In genomic region chr11:134409552-134410429, GRCh38 we compare ENCODE assay signal across 24 cellular contexts. TPM values are rescaled to one million over a fixed set of nuclear protein-coding genes. Genes with fewer than 3 reads are reported as not detected.
DNase-seq lines count a peak whose midpoint lies in the region; ATAC-seq, FAIRE-seq and TF ChIP-seq lines count a peak whose summit lies in the region.
"Had no signal": no experiment of that assay in that cellular context is flagged by ENCODE, and none has a peak within 500 bp of the region (broad histone marks: within the 10 kb centered on the region; RNA-seq: fewer than 3 reads in every experiment).

No MANE protein-coding gene starts in this region.

- H4K8ac ChIP-seq in H9 (replicated peaks; ENCODE audit: insufficient read length, low read depth, low read length): no peak overlapping the region
- no peak overlapping the region for H4K8ac ChIP-seq in H1 (ENCODE audit: extremely low read depth, insufficient read depth, low read length)

- DNase-seq in H9: no peak
- DNase-seq in H1 (ENCODE audit: low read depth in 1 of 2, low spot score in 2 of 2): no peak
- DNase-seq in natural killer cell treated with Interleukin-12 subunit alpha and Interleukin-12 subunit beta and Interleukin-15 and Interleukin-18, amount 100 ng/mL, for 72 hours (ENCODE audit: low spot score): no peak
- DNase-seq in superior temporal gyrus (ENCODE audit: extremely low spot score): peak; percentile 61
- no peak for DNase-seq in GM10248 (ENCODE audit: extremely low spot score)
- no peak for DNase-seq in stimulated activated CD4-positive, alpha-beta T cell treated with anti-CD3 and anti-CD28 coated beads, Interleukin-2, amount 100 ng/mL, for 24 hours
- DNase-seq: activated CD8-positive, alpha-beta memory T cell treated with anti-CD3 and anti-CD28 coated beads, Interleukin-2, amount 50 U/mL, for 48 hours; activated effector memory CD4-positive, alpha-beta T cell treated with Interleukin-2 at 50 U/mL for 16 hours; adrenal gland; DMS79; MV-4-11; NCI-H187; NCI-H226; PC-9; SIG-M5; stimulated activated CD4-positive, alpha-beta T cell treated with anti-CD3 and anti-CD28 coated beads, Interleukin-15, amount 100 ng/mL, for 24 hours; T-helper 1 cell; thyroid gland had no signal

- H4K5ac ChIP-seq in H9 (ENCODE audit: insufficient read length, low read depth, low read length) (no peak overlapping the region), H1 (ENCODE audit: insufficient read length, low read depth, low read length) (no peak overlapping the region)

- no peak overlapping the region for H2BK15ac ChIP-seq in H9 (ENCODE audit: low read depth, low read length)
- H2BK15ac ChIP-seq in H1 (ENCODE audit: low read length): no peak overlapping the region; the same call in 1 of the 2 replicates

- no peak overlapping the region for H3T11ph ChIP-seq in H9 (ENCODE audit: low read length)

- no peak for TF ChIP-seq EP300 in H1 (IDR thresholded peaks at IDR 0.05; ENCODE audit: borderline replicate concordance in 1 of 2, low read depth in 2 of 2, low read length in 2 of 2)

- no peaks in the 10 kb centered on the region for H3K79me1 ChIP-seq in H9 (ENCODE audit: insufficient read depth, low read depth, low read length, poor library complexity, severe bottlenecking)
- peaks cover 14% of the 10 kb centered on the region for H3K79me1 ChIP-seq in H1 (ENCODE audit: low read depth, low read length)

- H2AK5ac ChIP-seq in H9 (ENCODE audit: insufficient read length, low read length) (no peak overlapping the region), H1 (ENCODE audit: low read depth, low read length) (no peak overlapping the region)

- TF ChIP-seq CTCF in H9 (conservative IDR thresholded peaks at IDR 0.05) (no peak), H1 (IDR thresholded peaks at IDR 0.05; ENCODE audit: control extremely low read depth in 1 of 3, insufficient read depth in 1 of 3, low read depth in 1 of 3, low read length in 3 of 3) (no peak), GM10248 (IDR thresholded peaks at IDR 0.05; ENCODE audit: control extremely low read depth, extremely low read depth, low read depth, missing control alignments) (no peak)

- no peak for FAIRE-seq in H1 (lab: Jason Lieb, UNC)

- H2BK5ac ChIP-seq in H9 (ENCODE audit: insufficient read length, low read length) (no peak overlapping the region), H1 (ENCODE audit: low read depth, low read length) (no peak overlapping the region)

- H3K18ac ChIP-seq in H9 (ENCODE audit: insufficient read length, low read depth, low read length) (no peak overlapping the region), H1 (ENCODE audit: extremely low read depth, low read length) (no peak overlapping the region)

- H3K4me3 ChIP-seq in H1 (ENCODE audit: extremely low read depth in 1 of 4, insufficient read depth in 2 of 4, low read depth in 3 of 4, low read length in 4 of 4): no peak overlapping the region
- H3K4me3 ChIP-seq: adrenal gland, cardiac muscle cell, esophagus muscularis mucosa, gastroesophageal sphincter, PC-9, right atrium auricular region, thyroid gland had no signal

- no peak overlapping the region; a peak in 1 of 7 replicates for H3K27ac Mint-ChIP-seq in H9
- no peak overlapping the region for H3K27ac Mint-ChIP-seq in natural killer cell treated with Interleukin-12 subunit alpha and Interleukin-12 subunit beta and Interleukin-15 and Interleukin-18, amount 100 ng/mL, for 72 hours

- no peaks in the 10 kb centered on the region; the same call in 1 of the 2 replicates for H3K79me2 ChIP-seq in H9 (ENCODE audit: insufficient read depth, low read length)
- peaks cover 5 to 45% of the 10 kb centered on the region in 2 experiments; a peak in 2 of 4 replicates for H3K79me2 ChIP-seq in H1 (ENCODE audit: control insufficient read depth in 1 of 2, insufficient read depth in 2 of 2, low read length in 2 of 2)

- H3K9me3 Mint-ChIP-seq in H9: no peaks in the 10 kb centered on the region; a peak in 1 of 5 replicates
- no peaks in the 10 kb centered on the region for H3K9me3 Mint-ChIP-seq in natural killer cell treated with Interleukin-12 subunit alpha and Interleukin-12 subunit beta and Interleukin-15 and Interleukin-18, amount 100 ng/mL, for 72 hours

- H3K56ac ChIP-seq in H9 (ENCODE audit: insufficient read length, low read depth, low read length): no peak overlapping the region
- H3K56ac ChIP-seq in H1 (replicated peaks; ENCODE audit: insufficient read length, low read depth, low read length): no peak overlapping the region

- H3K23me2 ChIP-seq in H9 (ENCODE audit: insufficient read length, low read depth, low read length, poor library complexity, severe bottlenecking): peaks cover 22% of the 10 kb centered on the region
- peaks cover 21% of the 10 kb centered on the region; the same call in 1 of the 2 replicates for H3K23me2 ChIP-seq in H1 (ENCODE audit: low read depth, low read length)

- no peak overlapping the region for H3K14ac ChIP-seq in H9 (ENCODE audit: insufficient read depth, low read length)
- no peak overlapping the region for H3K14ac ChIP-seq in H1 (ENCODE audit: insufficient read length)

- no peak overlapping the region for H3K9ac ChIP-seq in H9 (ENCODE audit: extremely low read depth, insufficient read length, low read length)
- H3K9ac ChIP-seq in H1 (replicated peaks in 1 of 4; ENCODE audit: extremely low read depth in 1 of 4, low read depth in 3 of 4, low read length in 3 of 4): no peak overlapping the region

- H3K27me3 Mint-ChIP-seq in H9 (ENCODE audit: low read depth): peaks cover 27% of the 10 kb centered on the region
- peaks cover 0 to 12% of the 10 kb centered on the region in 2 donors for H3K27me3 Mint-ChIP-seq in natural killer cell treated with Interleukin-12 subunit alpha and Interleukin-12 subunit beta and Interleukin-15 and Interleukin-18, amount 100 ng/mL, for 72 hours

- no peak for TF ChIP-seq POLR2A in H1 (IDR thresholded peaks at IDR 0.05; ENCODE audit: control extremely low read depth in 1 of 2, low read depth in 2 of 2, low read length in 2 of 2)

- H2BK20ac ChIP-seq in H9 (ENCODE audit: low read depth, low read length, poor library complexity, severe bottlenecking) (no peak overlapping the region), H1 (ENCODE audit: low read length) (no peak overlapping the region)

- H3K4ac ChIP-seq in H9 (ENCODE audit: low read depth, low read length) (no peak overlapping the region), H1 (replicated peaks; ENCODE audit: insufficient read length, low read depth, low read length) (no peak overlapping the region)

- H4K91ac ChIP-seq in H9 (ENCODE audit: insufficient read length, low read depth, low read length) (no peak overlapping the region), H1 (replicated peaks; ENCODE audit: insufficient read length, low read length) (no peak overlapping the region)

- peaks cover 4% of the 10 kb centered on the region for H4K20me1 ChIP-seq in H9 (ENCODE audit: control insufficient read depth, insufficient read depth, insufficient read length)
- H4K20me1 ChIP-seq in H1 (replicated peaks in 1 of 2; ENCODE audit: control insufficient read depth in 1 of 2, insufficient read depth in 2 of 2, low read length in 2 of 2): peaks cover 18 to 22% of the 10 kb centered on the region in 2 experiments

- H3K23ac ChIP-seq in H9 (ENCODE audit: insufficient read length, low read depth, low read length) (no peak overlapping the region), H1 (ENCODE audit: insufficient read length) (no peak overlapping the region)

- TF ChIP-seq RAD21 in H1 (IDR thresholded peaks at IDR 0.05 in 1 of 2, conservative IDR thresholded peaks at IDR 0.05 in 1 of 2; ENCODE audit: low read depth in 2 of 2, low read length in 2 of 2): no peak

- H3K36me3 Mint-ChIP-seq in H9 (ENCODE audit: insufficient read depth in 1 of 3, low read depth in 3 of 3): peaks cover 0 to 9% (median 3%) of the 10 kb centered on the region in 3 experiments; a peak in 5 of 7 replicates
- no peaks in the 10 kb centered on the region for H3K36me3 Mint-ChIP-seq in natural killer cell treated with Interleukin-12 subunit alpha and Interleukin-12 subunit beta and Interleukin-15 and Interleukin-18, amount 100 ng/mL, for 72 hours

- H3K4me1 ChIP-seq in H9 (ENCODE audit: insufficient read depth, low read length) (peaks cover 16% of the 10 kb centered on the region; the same call in 1 of the 2 replicates), H1 (replicated peaks in 1 of 4; ENCODE audit: control insufficient read depth in 3 of 4, insufficient read depth in 4 of 4, low read length in 3 of 4) (peaks cover 17 to 32% (median 20%) of the 10 kb centered on the region in 4 experiments)
- H3K4me1 ChIP-seq: adrenal gland had no signal

- H2BK120ac ChIP-seq in H9 (ENCODE audit: low read depth, low read length, poor library complexity, severe bottlenecking): no peak overlapping the region
- no peak overlapping the region for H2BK120ac ChIP-seq in H1 (replicated peaks; ENCODE audit: low read depth, low read length)

- no peak overlapping the region for H3K27ac ChIP-seq in H9 (ENCODE audit: insufficient read length, low read depth, low read length)
- no peak overlapping the region for H3K27ac ChIP-seq in H1 (ENCODE audit: low read depth, low read length)
- H3K27ac ChIP-seq: adrenal gland, cardiac muscle cell, esophagus muscularis mucosa, gastroesophageal sphincter, PC-9, right atrium auricular region, thyroid gland had no signal

- POLR2A ChIA-PET in H1 (lab: Charles Lee; ENCODE audit: partially characterized antibody): interaction anchor here (1.5 to 2.1 kb wide), 2 partner anchors 9 to 11 kb away, joined by 3 to 5 read pairs; no protein-coding TSS in a partner anchor
- POLR2A ChIA-PET in GM10248 (lab: Yijun Ruan, JAX): no interaction called here

- H3K27me3 ChIP-seq in H9 (ENCODE audit: insufficient read depth, low read length) (no peaks in the 10 kb centered on the region), H1 (replicated peaks in 1 of 4; ENCODE audit: control insufficient read depth in 3 of 4, extremely low read depth in 1 of 4, insufficient read depth in 3 of 4, low read length in 3 of 4) (peaks cover 0 to 5% (median 1%) of the 10 kb centered on the region in 4 experiments; a peak in 3 of 7 replicates)
- H3K27me3 ChIP-seq: thyroid gland had no signal

- no peak for ATAC-seq in natural killer cell treated with Interleukin-12 subunit alpha and Interleukin-12 subunit beta and Interleukin-15 and Interleukin-18, amount 100 ng/mL, for 72 hours
- ATAC-seq in HG03108 (IDR thresholded peaks at IDR 0.05; ENCODE audit: unreplicated experiment): no peak
- ATAC-seq: gastroesophageal sphincter, HCT116 had no signal

- H3K9me3 ChIP-seq in H9 (ENCODE audit: control insufficient read depth, low read depth, low read length) (no peaks in the 10 kb centered on the region), H1 (ENCODE audit: insufficient read depth in 2 of 2, low read depth in 1 of 2, low read length in 1 of 2) (no peaks in the 10 kb centered on the region)
- H3K9me3 ChIP-seq: adrenal gland, esophagus muscularis mucosa, gastroesophageal sphincter, right atrium auricular region, thyroid gland had no signal

- no CpG with 5 or more reads among the region's 15 CpGs for WGBS in H9 (ENCODE audit: extremely low coverage, insufficient read length, low lambda C conversion rate)
- 85% methylated on average over 15 of the region's 15 CpGs; no CpG with 5 or more reads in 1 of the 2 experiments for WGBS in H1 (ENCODE audit: extremely low coverage in 1 of 2, insufficient coverage in 1 of 2, insufficient read length in 1 of 2, insufficient replicate concordance in 2 of 2, low coverage in 1 of 2, low lambda C conversion rate in 2 of 2, missing lambda C conversion rate in 1 of 2), 2 experiments

- H3K4me2 ChIP-seq in H9 (ENCODE audit: insufficient read depth, insufficient read length, low read length): no peak overlapping the region
- H3K4me2 ChIP-seq in H1 (ENCODE audit: insufficient read depth in 1 of 2, low read depth in 2 of 2, low read length in 2 of 2): peak overlapping the region; percentile 28 to 66; a peak in 2 of 4 replicates
- H3K4me2 ChIP-seq: PC-9 had no signal

- H2AFZ ChIP-seq in H9 (ENCODE audit: low read length) (no peak overlapping the region), H1 (ENCODE audit: low read length) (no peak overlapping the region)
- H2AFZ ChIP-seq: PC-9 had no signal

- H2BK12ac ChIP-seq in H9 (ENCODE audit: insufficient read length, low read depth, low read length) (no peak overlapping the region), H1 (ENCODE audit: low read depth, low read length) (no peak overlapping the region)

- CTCF ChIA-PET in H1 (lab: Charles Lee; ENCODE audit: partially characterized antibody) (interaction anchor here (0.6 to 1.6 kb wide), 7 partner anchors 14 to 457 kb away, joined by 3 to 4 read pairs (median 3); no protein-coding TSS in a partner anchor), GM10248 (lab: Yijun Ruan, JAX) (no interaction called here)

- H3K4me3 Mint-ChIP-seq in H9: peak overlapping the region; percentile 83 to 88
- peak overlapping the region; percentile 81 for H3K4me3 Mint-ChIP-seq in natural killer cell treated with Interleukin-12 subunit alpha and Interleukin-12 subunit beta and Interleukin-15 and Interleukin-18, amount 100 ng/mL, for 72 hours

- H3K36me3 ChIP-seq in H1 (ENCODE audit: control insufficient read depth in 2 of 4, insufficient read depth in 4 of 4, low read length in 3 of 4): no peaks in the 10 kb centered on the region
- H3K36me3 ChIP-seq: adrenal gland, cardiac muscle cell, esophagus muscularis mucosa, gastroesophageal sphincter, right atrium auricular region, thyroid gland had no signal

- peaks cover 42 to 44% of the 10 kb centered on the region in 2 experiments for H3K4me1 Mint-ChIP-seq in H9
- peaks cover 39 to 44% of the 10 kb centered on the region in 2 donors for H3K4me1 Mint-ChIP-seq in natural killer cell treated with Interleukin-12 subunit alpha and Interleukin-12 subunit beta and Interleukin-15 and Interleukin-18, amount 100 ng/mL, for 72 hours (ENCODE audit: low read depth in 2 of 2)

RNA-seq across cellular contexts. Expression of gene B3GAT1, which starts 2.3 kb away (rescaled TPM):
- 29.3 and 34.3 TPM in 2 replicates for total RNA-seq in H9 (2021)
- 32.4 and 35.0 TPM in 2 replicates for total RNA-seq in H1 (2021; fragmentation: NEBNext Ultra II Directional; extraction: Animal tissue kit (Norgen Biotek cat#: 25700))
- polyA plus RNA-seq in H1 (2011; rRNA removed): 19.7 and 27.0 TPM in 2 replicates
- polyA plus RNA-seq in H1 (2011; cell fraction: cytosol; rRNA removed): 18.2 TPM
- 46.6 TPM for polyA plus RNA-seq in H1 (2011; cell fraction: nucleus; rRNA removed)
- polyA plus RNA-seq in H1 (2012, experiment 1 of 2): 22.6 to 25.8 TPM (median 24.3 TPM) in 4 replicates
- polyA plus RNA-seq in H1 (2012, experiment 2 of 2): 23.0 TPM
- 16.5 TPM for polyA plus RNA-seq in H1 (2013, experiment 1 of 2)
- 16.3 TPM for polyA plus RNA-seq in H1 (2013, experiment 2 of 2)
- polyA minus RNA-seq in H1 (2011; rRNA and poly(A)+ RNA removed): 10.1 and 12.8 TPM in 2 replicates
- polyA minus RNA-seq in H1 (2011; cell fraction: cytosol; rRNA and poly(A)+ RNA removed): 15.9 TPM
- 20.5 TPM for polyA minus RNA-seq in H1 (2011; cell fraction: nucleus; rRNA and poly(A)+ RNA removed)
- 10 to 100 TPM in 1 of 2 donors, 1 to 10 TPM in 1; 5.4 to 10.2 TPM for total RNA-seq in natural killer cell treated with Interleukin-12 subunit alpha and Interleukin-12 subunit beta and Interleukin-15 and Interleukin-18, amount 100 ng/mL, for 72 hours
- total RNA-seq: PC-9 had no signal
- polyA plus RNA-seq: cardiac muscle cell had no signal
